9 cellular contexts compared by ENCODE assay signal in genomic region chr1:52554756-52555155, GRCh38. TPM values are rescaled to one million over a fixed set of nuclear protein-coding genes. Genes with fewer than 3 reads are reported as not detected.
DNase-seq lines count a peak whose midpoint lies in the region; ATAC-seq lines count a peak whose summit lies in the region.
"Had no signal": no experiment of that assay in that cellular context is flagged by ENCODE, and none has a peak within 500 bp of the region (broad histone marks: within the 10 kb centered on the region; RNA-seq: fewer than 3 reads in every experiment).

No MANE protein-coding gene starts in this region.

- H3K9me3 ChIP-seq in ectodermal cell (ENCODE audit: control insufficient read depth, low read length) = no peaks in the 10 kb centered on the region
- no peaks in the 10 kb centered on the region for H3K9me3 ChIP-seq in trophoblast cell (ENCODE audit: insufficient read depth, low read depth, low read length)

- no peaks in the 10 kb centered on the region for H3K36me3 ChIP-seq in ectodermal cell (ENCODE audit: control insufficient read depth, insufficient read depth, low read length)
- no peaks in the 10 kb centered on the region for H3K36me3 ChIP-seq in trophoblast cell (ENCODE audit: control insufficient read depth in 1 of 2, insufficient read depth in 2 of 2, low read length in 2 of 2)

- no peak overlapping the region for H2AK5ac ChIP-seq in trophoblast cell (ENCODE audit: low read length)

- CTCF ChIA-PET in activated CD4-positive, alpha-beta T cell treated with anti-CD3 and anti-CD28 coated beads, Interleukin-2, amount 10 ng/mL, durations not matched to agents 7 days and 5 days (lab: Charles Lee) = no interaction called here

- peak overlapping the region; percentile 89 for H3K4me3 ChIP-seq in ectodermal cell (ENCODE audit: insufficient read depth, low read depth, low read length)
- no peak overlapping the region for H3K4me3 ChIP-seq in trophoblast cell (ENCODE audit: low read depth, low read length)

- no peak for ATAC-seq in GM18511 (IDR thresholded peaks at IDR 0.05; ENCODE audit: unreplicated experiment)
- no peak for ATAC-seq in HG02970 (IDR thresholded peaks at IDR 0.05; ENCODE audit: low FRiP score, unreplicated experiment)

- peak overlapping the region; percentile 66 for H3K4me2 ChIP-seq in trophoblast cell (ENCODE audit: low read length)

- no peak overlapping the region for H3K23ac ChIP-seq in trophoblast cell (ENCODE audit: low read length)

- peaks cover 17% of the 10 kb centered on the region for H3K4me1 Mint-ChIP-seq in activated CD4-positive, alpha-beta T cell treated with anti-CD3 and anti-CD28 coated beads, Interleukin-2, amount 10 ng/mL, durations not matched to agents 7 days and 5 days

- peaks cover 13% of the 10 kb centered on the region for H3K79me1 ChIP-seq in trophoblast cell (ENCODE audit: low read length)

- no peaks in the 10 kb centered on the region for H3K9me3 Mint-ChIP-seq in activated CD4-positive, alpha-beta T cell treated with anti-CD3 and anti-CD28 coated beads, Interleukin-2, amount 10 ng/mL, durations not matched to agents 7 days and 5 days

- H3K27me3 ChIP-seq in ectodermal cell (ENCODE audit: control insufficient read depth, insufficient read depth, low read length, poor library complexity, severe bottlenecking) (no peaks in the 10 kb centered on the region), trophoblast cell (ENCODE audit: insufficient read depth, low read length) (no peaks in the 10 kb centered on the region)

- H3K27ac Mint-ChIP-seq in activated CD4-positive, alpha-beta T cell treated with anti-CD3 and anti-CD28 coated beads, Interleukin-2, amount 10 ng/mL, durations not matched to agents 7 days and 5 days = peak overlapping the region; percentile 50

- H3K4me1 ChIP-seq in ectodermal cell (ENCODE audit: control insufficient read depth, insufficient read depth, low read length) = peaks cover 7% of the 10 kb centered on the region
- H3K4me1 ChIP-seq in trophoblast cell (ENCODE audit: control insufficient read depth in 1 of 2, insufficient read depth in 2 of 2, low read length in 2 of 2) = peaks cover 2 to 5% of the 10 kb centered on the region in 2 experiments

- H3K79me2 ChIP-seq in trophoblast cell (ENCODE audit: control insufficient read depth, insufficient read depth, low read length, poor library complexity) = peaks cover 11% of the 10 kb centered on the region

- peaks cover under 1% of the 10 kb centered on the region for H3K36me3 Mint-ChIP-seq in activated CD4-positive, alpha-beta T cell treated with anti-CD3 and anti-CD28 coated beads, Interleukin-2, amount 10 ng/mL, durations not matched to agents 7 days and 5 days (ENCODE audit: low read depth)

- H4K8ac ChIP-seq in trophoblast cell (ENCODE audit: low read depth, low read length) = no peak overlapping the region

- no peak overlapping the region for H3K27ac ChIP-seq in ectodermal cell (ENCODE audit: insufficient read depth, low read depth, low read length, poor library complexity, severe bottlenecking)
- no peak overlapping the region for H3K27ac ChIP-seq in trophoblast cell (ENCODE audit: low read depth, low read length)

- 26 to 35% methylated on average over 3 of the region's 3 CpGs for WGBS in ectodermal cell, 2 experiments
- no CpG with 5 or more reads among the region's 3 CpGs for WGBS in trophoblast cell (ENCODE audit: extremely low coverage, insufficient coverage, insufficient read length)

- peak overlapping the region; percentile 64 for H3K4me3 Mint-ChIP-seq in activated CD4-positive, alpha-beta T cell treated with anti-CD3 and anti-CD28 coated beads, Interleukin-2, amount 10 ng/mL, durations not matched to agents 7 days and 5 days

- H2BK120ac ChIP-seq in trophoblast cell (ENCODE audit: insufficient read depth, low read length, poor library complexity) = no peak overlapping the region

- H3K14ac ChIP-seq in trophoblast cell (ENCODE audit: low read length) = no peak overlapping the region

- H2BK5ac ChIP-seq in trophoblast cell (ENCODE audit: low read depth, low read length, poor library complexity) = no peak overlapping the region

- H3K4ac ChIP-seq in trophoblast cell (ENCODE audit: low read depth, low read length) = no peak overlapping the region

- H2BK12ac ChIP-seq in trophoblast cell (ENCODE audit: low read length) = no peak overlapping the region

- H4K91ac ChIP-seq in trophoblast cell (ENCODE audit: low read depth, low read length) = no peak overlapping the region

- H3K27me3 Mint-ChIP-seq in activated CD4-positive, alpha-beta T cell treated with anti-CD3 and anti-CD28 coated beads, Interleukin-2, amount 10 ng/mL, durations not matched to agents 7 days and 5 days = no peaks in the 10 kb centered on the region

- H3K18ac ChIP-seq in trophoblast cell (ENCODE audit: low read length) = no peak overlapping the region

- POLR2A ChIA-PET in activated CD4-positive, alpha-beta T cell treated with anti-CD3 and anti-CD28 coated beads, Interleukin-2, amount 10 ng/mL, durations not matched to agents 7 days and 5 days (lab: Charles Lee) = no interaction called here

- DNase-seq in activated CD4-positive, alpha-beta T cell treated with anti-CD3 and anti-CD28 coated beads, Interleukin-2, amount 10 ng/mL, durations not matched to agents 7 days and 5 days = no peak
- no peak for DNase-seq in activated CD4-positive, alpha-beta T cell treated with anti-CD3 and anti-CD28 coated beads for 1 hour
- peak; percentile 22 for DNase-seq in NCI-H2227 (lab: John Stamatoyannopoulos, UW; ENCODE audit: unreplicated experiment)
- DNase-seq in trophoblast cell = no peak
- DNase-seq in SHP77 treated with DMSO at 0.1 percent for 48 hours (lab: John Stamatoyannopoulos, UW) = no peak
- DNase-seq: head of caudate nucleus had no signal

- no peak overlapping the region for H4K12ac ChIP-seq in trophoblast cell (ENCODE audit: low read depth, low read length)

- no peak overlapping the region for H3K9ac ChIP-seq in trophoblast cell (ENCODE audit: low read length)

- no peak overlapping the region for H2AFZ ChIP-seq in trophoblast cell (ENCODE audit: insufficient read depth, low read length, poor library complexity)

RNA-seq across cellular contexts. Expression of gene TUT4, which starts 1.9 kb away (rescaled TPM):
- total RNA-seq in activated CD4-positive, alpha-beta T cell treated with anti-CD3 and anti-CD28 coated beads, Interleukin-2, amount 10 ng/mL, durations not matched to agents 7 days and 5 days = 100 to 1,000 TPM in 1 of 2 experiments, 10 to 100 TPM in 1; 88.0 to 101 TPM
- polyA plus RNA-seq in ectodermal cell (2013, experiment 1 of 4) = 77.6 TPM
- polyA plus RNA-seq in ectodermal cell (2013, experiment 2 of 4) = 96.9 TPM
- polyA plus RNA-seq in ectodermal cell (2013, experiment 3 of 4) = 82.8 TPM
- polyA plus RNA-seq in ectodermal cell (2013, experiment 4 of 4) = 95.1 TPM
- polyA plus RNA-seq in trophoblast cell (2013) = 35.7 and 39.6 TPM in 2 replicates

RNA-seq across cellular contexts. Expression of gene GPX7, which starts 47.4 kb away (rescaled TPM):
- total RNA-seq in activated CD4-positive, alpha-beta T cell treated with anti-CD3 and anti-CD28 coated beads, Interleukin-2, amount 10 ng/mL, durations not matched to agents 7 days and 5 days = 10 to 100 TPM; 20.3 to 22.8 TPM
- polyA plus RNA-seq in ectodermal cell (2013, experiment 1 of 4) = 29.3 TPM
- 28.4 TPM for polyA plus RNA-seq in ectodermal cell (2013, experiment 2 of 4)
- 31.7 TPM for polyA plus RNA-seq in ectodermal cell (2013, experiment 3 of 4)
- 39.4 TPM for polyA plus RNA-seq in ectodermal cell (2013, experiment 4 of 4)
- 28.5 and 29.6 TPM in 2 replicates for polyA plus RNA-seq in trophoblast cell (2013)
